8 cellular contexts compared by ENCODE assay signal in genomic region chr12:117119592-117120198, GRCh38. TPM values are rescaled to one million over a fixed set of nuclear protein-coding genes. Genes with fewer than 3 reads are reported as not detected.
DNase-seq lines count a peak whose midpoint lies in the region; ATAC-seq and TF ChIP-seq lines count a peak whose summit lies in the region.

No MANE protein-coding gene starts in this region.

- no peak overlapping the region for H3K4me3 ChIP-seq in choroid plexus epithelial cell (ENCODE audit: low read depth, low read length)
- no peak overlapping the region for H3K4me3 ChIP-seq in mucosa of descending colon

- intact Hi-C loops in mucosa of descending colon (cut with DNase I, micrococcal nuclease): loop anchor here in 1 of 2 donors (5.0 kb wide), 1 partner anchor 92 kb away; no protein-coding TSS in a partner anchor

- H3K9me3 ChIP-seq in mucosa of descending colon: no peaks in the 10 kb centered on the region

- TF ChIP-seq CTCF in choroid plexus epithelial cell (conservative IDR thresholded peaks at IDR 0.05; ENCODE audit: low read depth, low read length) (peak; percentile 80), mucosa of descending colon (IDR thresholded peaks at IDR 0.05) (no peak)

- no peaks in the 10 kb centered on the region for H3K36me3 ChIP-seq in mucosa of descending colon (ENCODE audit: low read depth)

- ATAC-seq in mucosa of descending colon (peak; percentile 58), GM21529 (IDR thresholded peaks at IDR 0.05; ENCODE audit: unreplicated experiment) (no peak)

- DNase-seq in DMS79 treated with DMSO at 0.1 percent for 48 hours (lab: John Stamatoyannopoulos, UW) (peak; percentile 59), HK-2 (ENCODE audit: unreplicated experiment) (peak; percentile 27), RPMI8226 (peak; percentile 54), choroid plexus epithelial cell (ENCODE audit: low read depth) (no peak), mucosa of descending colon (peak in 1 of 3 donors; percentile 41), amniotic stem cell (lab: John Stamatoyannopoulos, UW) (no peak), NCI-H2227 treated with DMSO at 0.1 percent for 48 hours (lab: John Stamatoyannopoulos, UW) (no peak)

- no peaks in the 10 kb centered on the region for H3K4me1 ChIP-seq in mucosa of descending colon (ENCODE audit: low read depth)

RNA-seq across cellular contexts. Expression of gene TESC, which starts 20.5 kb away (rescaled TPM):
- 1 to 10 TPM in 2 of 3 donors, under 1 TPM in 1; 0.78 to 2.2 (median 2.0) TPM for total RNA-seq in mucosa of descending colon

Comparison
In these comparisons a context has a peak if more than half of its experiments do, and no peak if none do; other contexts are left out.
1. DNase-seq: peak in DMS79 treated with DMSO at 0.1 percent for 48 hours (single experiment), HK-2 (single experiment) and RPMI8226 (single experiment); none in choroid plexus epithelial cell (single experiment), amniotic stem cell (single experiment) and NCI-H2227 treated with DMSO at 0.1 percent for 48 hours (single experiment).